In genomic region chr20:2751347-2751867, GRCh38 we compare ENCODE assay signal across 9 cellular contexts. TPM values are rescaled to one million over a fixed set of nuclear protein-coding genes. Genes with fewer than 3 reads are reported as not detected.
DNase-seq lines count a peak whose midpoint lies in the region; ATAC-seq and TF ChIP-seq lines count a peak whose summit lies in the region.
"Had no signal": no experiment of that assay in that cellular context is flagged by ENCODE, and none has a peak within 500 bp of the region (broad histone marks: within the 10 kb centered on the region; RNA-seq: fewer than 3 reads in every experiment).

No MANE protein-coding gene starts in this region.

- H3F3A ChIP-seq in PC-3 (ENCODE audit: low read length, unreplicated experiment): no peaks in the 10 kb centered on the region

- H3K4me3 ChIP-seq in PC-3 (ENCODE audit: low read length) (peak overlapping the region; percentile 72), fibroblast of mammary gland (ENCODE audit: control insufficient read depth, low read depth, low read length) (peak overlapping the region; percentile 13)
- H3K4me3 ChIP-seq: cardiac muscle cell had no signal

- CTCF ChIA-PET in PC-3 (lab: Charles Lee): no interaction called here

- peak overlapping the region; percentile 95 for H2AFZ ChIP-seq in PC-3 (ENCODE audit: low read length)

- H3K9me3 ChIP-seq in ES-I3 (ENCODE audit: control insufficient read depth, insufficient read depth, low read length) (no peaks in the 10 kb centered on the region; the same call in 1 of the 2 replicates), PC-3 (ENCODE audit: low read length) (no peaks in the 10 kb centered on the region)

- H3K36me3 ChIP-seq in ES-I3 (ENCODE audit: insufficient read depth, low read length) (no peaks in the 10 kb centered on the region), PC-3 (ENCODE audit: low read depth, low read length) (no peaks in the 10 kb centered on the region)
- H3K36me3 ChIP-seq: cardiac muscle cell had no signal

- DNase-seq in PC-3 (peak; percentile 36), fibroblast of mammary gland (ENCODE audit: low read depth) (no peak), sciatic nerve (ENCODE audit: low spot score) (no peak), islet precursor cell (no peak), anterior cingulate cortex (lab: John Stamatoyannopoulos, UW) (no peak)

- no TSS peak for BruUV-seq in PC-3 (replicated peaks; lab: Mats Ljungman, UMichigan)

- no peaks in the 10 kb centered on the region for H3K27me3 ChIP-seq in PC-3 (ENCODE audit: low read length)

- H3K4me1 ChIP-seq in ES-I3 (ENCODE audit: insufficient read depth, low read length): peaks cover 6% of the 10 kb centered on the region
- peaks cover 20% of the 10 kb centered on the region for H3K4me1 ChIP-seq in PC-3 (ENCODE audit: insufficient read depth, low read length)

- intact Hi-C loops in PC-3 (cut with micrococcal nuclease): no loop called here
- intact Hi-C loops in sciatic nerve (cut with DNase I): loop anchor here (5.0 kb wide), 1 partner anchor 1044 kb away; no protein-coding TSS in a partner anchor

- POLR2A ChIA-PET in PC-3 (lab: Charles Lee; ENCODE audit: unreplicated experiment): no interaction called here

- TF ChIP-seq CTCF in PC-3 (conservative IDR thresholded peaks at IDR 0.05; ENCODE audit: low read depth, low read length): no peak
- TF ChIP-seq CTCF in fibroblast of mammary gland (conservative IDR thresholded peaks at IDR 0.05; ENCODE audit: control insufficient read depth, insufficient read depth, low read depth, low read length): no peak

- no peak overlapping the region for H3K27ac ChIP-seq in PC-3 (ENCODE audit: low read length)
- H3K27ac ChIP-seq: cardiac muscle cell had no signal

- H3K9me2 ChIP-seq in PC-3 (replicated peaks; ENCODE audit: low read length): no peaks in the 10 kb centered on the region

- H3K4me2 ChIP-seq in PC-3 (ENCODE audit: low read length): peak overlapping the region; percentile 92

- ATAC-seq in PC-3: peak; percentile 46
- ATAC-seq in sciatic nerve: peak; percentile 9
- no peak for ATAC-seq in GM21526 (IDR thresholded peaks at IDR 0.05; ENCODE audit: low FRiP score, unreplicated experiment)
- no peak for ATAC-seq in GM19023 (IDR thresholded peaks at IDR 0.05; ENCODE audit: unreplicated experiment)

- H4K20me1 ChIP-seq in PC-3 (ENCODE audit: low read length): no peaks in the 10 kb centered on the region

- H3K79me2 ChIP-seq in PC-3 (ENCODE audit: low read length): no peaks in the 10 kb centered on the region

- H3K9ac ChIP-seq in ES-I3 (ENCODE audit: low read depth, low read length): peak overlapping the region; percentile 77; the same call in 1 of the 2 replicates
- H3K9ac ChIP-seq in PC-3 (ENCODE audit: low read length): no peak overlapping the region

RNA-seq across cellular contexts. Expression of gene CPXM1, which starts 49.0 kb away (rescaled TPM):
- total RNA-seq in PC-3 (2014; rRNA removed) (not detected in 2 replicates), sciatic nerve (5.9 TPM)

RNA-seq across cellular contexts. Expression of gene EBF4, which starts 58.8 kb away (rescaled TPM):
- total RNA-seq in PC-3 (2014; rRNA removed) (0.98 and 1.8 TPM in 2 replicates), sciatic nerve (15.3 TPM)

Comparison
In these comparisons a context has a peak if more than half of its experiments do, and no peak if none do; other contexts are left out.
1. ATAC-seq: peak in PC-3 (single experiment) and sciatic nerve (single experiment); none in GM21526 (single experiment) and GM19023 (single experiment).